ENCODE assay signal across 16 cellular contexts in the genomic region with DNA sequence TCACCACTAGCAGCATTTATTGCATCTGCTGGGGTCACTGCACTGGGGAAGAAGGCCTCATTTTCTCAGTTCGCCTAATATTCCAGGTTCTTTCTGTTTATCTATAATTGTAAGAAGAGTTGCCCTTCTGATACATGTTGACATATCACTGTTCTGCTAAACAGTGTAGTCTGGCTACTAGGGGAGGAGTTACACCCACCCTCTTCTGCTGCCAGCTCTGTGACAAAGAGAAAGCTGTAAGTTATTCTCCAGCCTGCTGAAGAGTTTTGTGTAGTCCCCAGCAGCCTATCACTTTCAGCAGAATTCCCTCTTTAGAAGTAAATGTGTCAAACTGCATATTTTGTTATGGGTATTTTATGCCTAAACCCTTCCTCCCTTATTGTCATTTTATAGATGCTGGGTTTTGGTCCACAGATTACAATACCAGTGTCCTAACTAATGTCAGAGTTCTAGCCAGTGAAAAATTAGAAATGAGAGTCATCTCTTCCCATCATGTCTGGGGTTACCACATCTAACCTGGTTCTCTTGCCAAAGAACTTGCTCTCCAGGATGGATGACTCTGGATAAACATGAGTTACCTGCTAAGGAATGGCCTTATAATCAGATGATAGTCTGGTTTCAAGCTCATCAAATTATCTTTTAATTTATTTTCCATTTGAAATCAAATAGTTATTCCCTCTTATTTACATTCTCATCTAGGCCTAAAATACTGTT. TPM values are rescaled to one million over a fixed set of nuclear protein-coding genes. Genes with fewer than 3 reads are reported as not detected.
DNase-seq lines count a peak whose midpoint lies in the region; ATAC-seq and TF ChIP-seq lines count a peak whose summit lies in the region.
"Had no signal": no experiment of that assay in that cellular context is flagged by ENCODE, and none has a peak within 500 bp of the region (broad histone marks: within the 10 kb centered on the region; RNA-seq: fewer than 3 reads in every experiment).

No MANE protein-coding gene starts in this region.

- intact Hi-C loops in IMR-90 (cut with micrococcal nuclease): no loop called here
- intact Hi-C loops in gastrocnemius medialis (cut with DNase I; ENCODE audit: low total_unique reads): loop anchor here (10.0 kb wide), 1 partner anchor 196 kb away; the partner anchor contains the start of gene ASAP2
- intact Hi-C loops in Right ventricle myocardium superior (cut with DNase I): no loop called here

- H2AK5ac ChIP-seq in IMR-90 (ENCODE audit: low read depth, low read length): no peak overlapping the region

- H3K9ac ChIP-seq in IMR-90 (ENCODE audit: low read depth, low read length) (no peak overlapping the region), smooth muscle cell (ENCODE audit: low read depth) (no peak overlapping the region)

- H2BK15ac ChIP-seq in IMR-90 (ENCODE audit: low read depth, low read length): peak overlapping the region; percentile 64; the same call in 1 of the 3 replicates

- H3K27me3 ChIP-seq in IMR-90 (ENCODE audit: control insufficient read depth, insufficient read depth, low read length) (peaks cover 6% of the 10 kb centered on the region), smooth muscle cell (ENCODE audit: low read depth) (no peaks in the 10 kb centered on the region), gastrocnemius medialis (no peaks in the 10 kb centered on the region)

- H2BK120ac ChIP-seq in IMR-90 (ENCODE audit: low read depth, low read length): no peak overlapping the region

- H3F3A ChIP-seq in smooth muscle cell (ENCODE audit: low read depth): peaks cover 3% of the 10 kb centered on the region

- no peak overlapping the region for H2BK20ac ChIP-seq in IMR-90 (ENCODE audit: low read depth, low read length)

- BruUV-seq in IMR-90 (replicated peaks; lab: Mats Ljungman, UMichigan): no TSS peak

- no peak overlapping the region for H3K4ac ChIP-seq in IMR-90 (ENCODE audit: low read depth, low read length)

- H3K27me3 Mint-ChIP-seq in activated CD8-positive, alpha-beta memory T cell treated with anti-CD3 and anti-CD28 coated beads, Interleukin-2, amount 10 ng/mL, durations not matched to agents 7 days and 5 days: peaks cover 7% of the 10 kb centered on the region

- H3K56ac ChIP-seq in IMR-90 (ENCODE audit: extremely low read depth, insufficient read depth, low read length): no peak overlapping the region

- no peaks in the 10 kb centered on the region for H3K9me3 Mint-ChIP-seq in activated CD8-positive, alpha-beta memory T cell treated with anti-CD3 and anti-CD28 coated beads, Interleukin-2, amount 10 ng/mL, durations not matched to agents 7 days and 5 days (ENCODE audit: low read depth)

- H3K4me1 ChIP-seq in IMR-90 (ENCODE audit: control insufficient read depth, insufficient read depth, low read length) (peaks cover 8% of the 10 kb centered on the region), smooth muscle cell (ENCODE audit: low read depth) (no peaks in the 10 kb centered on the region), gastrocnemius medialis (no peaks in the 10 kb centered on the region)

- H2BK5ac ChIP-seq in IMR-90 (ENCODE audit: low read depth, low read length, poor library complexity, severe bottlenecking): no peak overlapping the region

- H2AFZ ChIP-seq in IMR-90 (replicated peaks; ENCODE audit: low read length, poor library complexity) (no peak overlapping the region), smooth muscle cell (ENCODE audit: low read depth) (peak overlapping the region; percentile 41)

- H3K36me3 Mint-ChIP-seq in activated CD8-positive, alpha-beta memory T cell treated with anti-CD3 and anti-CD28 coated beads, Interleukin-2, amount 10 ng/mL, durations not matched to agents 7 days and 5 days: no peaks in the 10 kb centered on the region
- H3K36me3 Mint-ChIP-seq: CD14-positive monocyte had no signal

- H3K4me2 ChIP-seq in IMR-90 (ENCODE audit: low read depth, low read length) (0 out of 2 replicates have a peak overlapping the region, but pooled peaks have one; percentile 27), smooth muscle cell (no peak overlapping the region)

- TF ChIP-seq POLR2A in IMR-90 (IDR thresholded peaks at IDR 0.05; ENCODE audit: low read depth, low read length): no peak
- no peak for TF ChIP-seq POLR2A in gastrocnemius medialis (IDR thresholded peaks at IDR 0.05)

- H3K36me3 ChIP-seq in IMR-90 (ENCODE audit: control insufficient read depth, insufficient read depth, low read length): no peaks in the 10 kb centered on the region
- no peaks in the 10 kb centered on the region for H3K36me3 ChIP-seq in smooth muscle cell (ENCODE audit: low read depth)
- no peaks in the 10 kb centered on the region for H3K36me3 ChIP-seq in gastrocnemius medialis

- H3K27ac ChIP-seq in IMR-90 (ENCODE audit: insufficient read depth, low read length): no peak overlapping the region
- peak overlapping the region; percentile 53 for H3K27ac ChIP-seq in VCaP
- H3K27ac ChIP-seq in smooth muscle cell (ENCODE audit: low read depth): peak overlapping the region; percentile 7
- H3K27ac ChIP-seq in gastrocnemius medialis: no peak overlapping the region

- CTCF ChIA-PET in IMR-90 (lab: Yijun Ruan, JAX): no interaction called here
- CTCF ChIA-PET in activated CD8-positive, alpha-beta memory T cell treated with anti-CD3 and anti-CD28 coated beads, Interleukin-2, amount 10 ng/mL, durations not matched to agents 7 days and 5 days (lab: Charles Lee): no interaction called here

- TF ChIP-seq CTCF in IMR-90 (conservative IDR thresholded peaks at IDR 0.05; ENCODE audit: low read depth, low read length) (no peak), VCaP (conservative IDR thresholded peaks at IDR 0.05) (no peak), smooth muscle cell (IDR thresholded peaks at IDR 0.05; ENCODE audit: borderline replicate concordance, insufficient read depth, poor library complexity, severe bottlenecking) (no peak), gastrocnemius medialis (IDR thresholded peaks at IDR 0.05 in 4 of 5, conservative IDR thresholded peaks at IDR 0.05 in 1 of 5) (no peak)

- 0 out of 2 replicates have a peak overlapping the region, but pooled peaks have one; percentile 21 for H3K14ac ChIP-seq in IMR-90 (replicated peaks; ENCODE audit: low read depth, low read length)

- peaks cover 3% of the 10 kb centered on the region for H3K4me1 Mint-ChIP-seq in activated CD8-positive, alpha-beta memory T cell treated with anti-CD3 and anti-CD28 coated beads, Interleukin-2, amount 10 ng/mL, durations not matched to agents 7 days and 5 days

- no peak overlapping the region for H3K4me3 Mint-ChIP-seq in activated CD8-positive, alpha-beta memory T cell treated with anti-CD3 and anti-CD28 coated beads, Interleukin-2, amount 10 ng/mL, durations not matched to agents 7 days and 5 days
- H3K4me3 Mint-ChIP-seq: CD14-positive monocyte had no signal

- no peak for TF ChIP-seq RAD21 in IMR-90 (IDR thresholded peaks at IDR 0.05; ENCODE audit: low read length)

- H3K79me1 ChIP-seq in IMR-90 (ENCODE audit: low read depth in 1 of 2, low read length in 2 of 2): peaks cover 3 to 10% of the 10 kb centered on the region in 2 experiments; a peak in 3 of 4 replicates

- dilution Hi-C loops in IMR-90 (cut with HindIII; ENCODE audit: low sequenced_read_pairs, unreplicated experiment): no loop called here

- H4K8ac ChIP-seq in IMR-90 (ENCODE audit: low read depth in 2 of 2, low read length in 2 of 2): no peak overlapping the region

- no peaks in the 10 kb centered on the region for H3K79me2 ChIP-seq in smooth muscle cell (ENCODE audit: low read depth)

- no peaks in the 10 kb centered on the region for H3K9me3 ChIP-seq in IMR-90 (ENCODE audit: control insufficient read depth, insufficient read depth, low read length)
- H3K9me3 ChIP-seq in smooth muscle cell (replicated peaks; ENCODE audit: low read depth): no peaks in the 10 kb centered on the region
- no peaks in the 10 kb centered on the region for H3K9me3 ChIP-seq in gastrocnemius medialis

- H4K20me1 ChIP-seq in IMR-90 (ENCODE audit: insufficient read depth, low read length) (no peaks in the 10 kb centered on the region), smooth muscle cell (ENCODE audit: low read depth) (no peaks in the 10 kb centered on the region)

- no peak overlapping the region for H2AK9ac ChIP-seq in IMR-90 (replicated peaks; ENCODE audit: low read depth, low read length, poor library complexity)

- H3K18ac ChIP-seq in IMR-90 (ENCODE audit: low read depth, low read length): no peak overlapping the region

- H3K9me1 ChIP-seq in IMR-90 (ENCODE audit: insufficient read depth, low read length): peaks cover 3% of the 10 kb centered on the region; the same call in 1 of the 2 replicates

- no CpG with 5 or more reads among the region's 1 CpG for WGBS in IMR-90 (ENCODE audit: extremely low coverage in 2 of 2, insufficient read length in 1 of 2), 2 experiments
- 87% methylated on average over 1 of the region's 1 CpG for WGBS in smooth muscle cell (ENCODE audit: low lambda C conversion rate)

- no peak overlapping the region for H3K23ac ChIP-seq in IMR-90 (ENCODE audit: low read depth, low read length)

- in situ Hi-C loops in IMR-90 (cut with MboI; ENCODE audit: low sequenced_read_pairs) (no loop called here), gastrocnemius medialis (cut with MboI; ENCODE audit: low sequenced_read_pairs in 4 of 4) (no loop called here)

- H4K5ac ChIP-seq in IMR-90 (ENCODE audit: low read depth, low read length): no peak overlapping the region

- POLR2A ChIA-PET in IMR-90 (lab: Charles Lee; ENCODE audit: unreplicated experiment): no interaction called here

- H3K27ac Mint-ChIP-seq in activated CD8-positive, alpha-beta memory T cell treated with anti-CD3 and anti-CD28 coated beads, Interleukin-2, amount 10 ng/mL, durations not matched to agents 7 days and 5 days: no peak overlapping the region
- H3K27ac Mint-ChIP-seq: CD14-positive monocyte had no signal

- no peak for DNase-seq in IMR-90
- DNase-seq in iris pigment epithelial cell (ENCODE audit: low read depth): peak; percentile 34
- no peak for DNase-seq in smooth muscle cell (lab: John Stamatoyannopoulos, UW; ENCODE audit: unreplicated experiment)
- DNase-seq in kidney tubule cell (ENCODE audit: low spot score): no peak
- DNase-seq in gastrocnemius medialis: no peak
- no peak for DNase-seq in activated CD8-positive, alpha-beta memory T cell treated with anti-CD3 and anti-CD28 coated beads, Interleukin-2, amount 10 ng/mL, durations not matched to agents 7 days and 5 days
- no peak for DNase-seq in Right ventricle myocardium superior
- DNase-seq: DMS 273 treated with DMSO at 0.1 percent for 48 hours, KBM-7, NCI-H1417 treated with DMSO at 0.1 percent for 48 hours, NCI-H1930, NCI-H226, NCI-H526 treated with DMSO at 0.1 percent for 48 hours, RPMI8226 had no signal

- H4K91ac ChIP-seq in IMR-90 (ENCODE audit: insufficient read depth, low read depth, low read length): no peak overlapping the region

- ATAC-seq in IMR-90 (ENCODE audit: low read depth) (0 out of 2 replicates have a peak, but pooled peaks have one; percentile 12), gastrocnemius medialis (no peak), Right ventricle myocardium superior (ENCODE audit: poor library complexity) (no peak)
- ATAC-seq in activated CD8-positive, alpha-beta memory T cell treated with anti-CD3 and anti-CD28 coated beads, Interleukin-2, amount 10 ng/mL, durations not matched to agents 7 days and 5 days: no peak

- no peak overlapping the region for H3K4me3 ChIP-seq in IMR-90 (ENCODE audit: insufficient read depth, low read depth, low read length)
- no peak overlapping the region for H3K4me3 ChIP-seq in smooth muscle cell
- H3K4me3 ChIP-seq in gastrocnemius medialis: no peak overlapping the region

RNA-seq across cellular contexts. Expression of gene MBOAT2, which starts 5.6 kb away (rescaled TPM):
- total RNA-seq in IMR-90 (2012; rRNA removed): 91.7 and 102 TPM in 2 replicates
- 33.0 and 33.9 TPM in 2 replicates for polyA plus RNA-seq in IMR-90 (2012; rRNA removed)
- 6.0 and 6.4 TPM in 2 replicates for polyA plus RNA-seq in IMR-90 (2012; cell fraction: cytosol; rRNA removed)
- 30.6 and 203 TPM in 2 replicates for polyA plus RNA-seq in IMR-90 (2012; cell fraction: nucleus; rRNA removed; ENCODE audit: low replicate concordance)
- total RNA-seq in smooth muscle cell: 24.1 and 49.5 TPM in 2 replicates
- polyA plus RNA-seq in smooth muscle cell: 32.6 and 35.2 TPM in 2 replicates
- total RNA-seq in gastrocnemius medialis: 1 to 10 TPM in 3 of 4 donors, under 1 TPM in 1; 0.83 to 5.8 (median 3.9) TPM
- 1 to 10 TPM; 8.0 to 8.8 TPM for total RNA-seq in activated CD8-positive, alpha-beta memory T cell treated with anti-CD3 and anti-CD28 coated beads, Interleukin-2, amount 10 ng/mL, durations not matched to agents 7 days and 5 days
- 13.2 TPM for total RNA-seq in Right ventricle myocardium superior

Comparison
In these comparisons a context has a peak if more than half of its experiments do, and no peak if none do; other contexts are left out.
1. H3K27ac ChIP-seq: peak in VCaP (single experiment) and smooth muscle cell (single experiment); none in IMR-90 (single experiment) and gastrocnemius medialis (0 of 4).